Comparison of ENCODE assay signal across 8 cellular contexts in genomic region chr1:204288061-204288588, GRCh38.
DNase-seq lines count a peak whose midpoint lies in the region; ATAC-seq and TF ChIP-seq lines count a peak whose summit lies in the region.

No MANE protein-coding gene starts in this region.

- H3K4me2 ChIP-seq in neural cell (ENCODE audit: low read length) = no peak overlapping the region

- no peaks in the 10 kb centered on the region for H3K36me3 ChIP-seq in neural cell (ENCODE audit: insufficient read depth, low read length)

- no peak for TF ChIP-seq RAD21 in neural cell (conservative IDR thresholded peaks at IDR 0.05)

- TF ChIP-seq CTCF in neural cell (IDR thresholded peaks at IDR 0.05; ENCODE audit: poor library complexity, severe bottlenecking) = peak; percentile 14

- peak overlapping the region; percentile 15 for H3K4me3 ChIP-seq in neural cell (ENCODE audit: low read length)

- no peaks in the 10 kb centered on the region for H3F3A ChIP-seq in neural cell (ENCODE audit: insufficient read depth, low read length, poor library complexity, severe bottlenecking)

- no peak overlapping the region for H3K9ac ChIP-seq in neural cell (ENCODE audit: low read length)

- peaks cover 6% of the 10 kb centered on the region for H4K20me1 ChIP-seq in neural cell (ENCODE audit: insufficient read depth)

- no peaks in the 10 kb centered on the region for H3K9me2 ChIP-seq in neural cell (ENCODE audit: insufficient read depth, low read length)

- H3K9me3 ChIP-seq in neural cell (ENCODE audit: low read length) = no peaks in the 10 kb centered on the region

- no peaks in the 10 kb centered on the region for H3K27me3 ChIP-seq in neural cell (ENCODE audit: insufficient read depth, low read depth, low read length)

- DNase-seq in EH (ENCODE audit: low read depth) = peak; percentile 40
- DNase-seq in NCI-H446 treated with DMSO at 0.1 percent for 48 hours (lab: John Stamatoyannopoulos, UW) = peak; percentile 84
- DNase-seq in AG08395 (ENCODE audit: low spot score) = no peak
- no peak for DNase-seq in GOT3 (lab: John Stamatoyannopoulos, UW)

- no peak overlapping the region for H3K27ac ChIP-seq in neural cell (ENCODE audit: low read length)

- TF ChIP-seq EP300 in neural cell (conservative IDR thresholded peaks at IDR 0.05; ENCODE audit: poor library complexity, severe bottlenecking) = no peak

- H3K79me2 ChIP-seq in neural cell (replicated peaks; ENCODE audit: insufficient read depth, low read length) = peaks cover 19% of the 10 kb centered on the region

- no peak overlapping the region for H2AFZ ChIP-seq in neural cell (ENCODE audit: low read depth, low read length)

- peak; percentile 65 for ATAC-seq in esophagus mucosa
- ATAC-seq in HG02763 (IDR thresholded peaks at IDR 0.05; ENCODE audit: unreplicated experiment) = no peak
- no peak for ATAC-seq in HG03378 (IDR thresholded peaks at IDR 0.05; ENCODE audit: unreplicated experiment)

TF ChIP-seq in neural cell, 6 proteins besides CTCF, POLR2A, EP300 and RAD21:
- TF ChIP-seq MXI1 (conservative IDR thresholded peaks at IDR 0.05; ENCODE audit: poor library complexity, severe bottlenecking) = no peak
- TF ChIP-seq REST (IDR thresholded peaks at IDR 0.05; ENCODE audit: borderline replicate concordance) = no peak
- no peak for TF ChIP-seq POLR2AphosphoS5 (IDR thresholded peaks at IDR 0.05)
- no peak for TF ChIP-seq TAF1 (IDR thresholded peaks at IDR 0.05; ENCODE audit: low read depth)
- TF ChIP-seq EZH2 (IDR thresholded peaks at IDR 0.05; ENCODE audit: borderline replicate concordance, insufficient read depth, low read length, poor library complexity, severe bottlenecking) = no peak
- TF ChIP-seq SMC3 (conservative IDR thresholded peaks at IDR 0.05; ENCODE audit: poor library complexity) = no peak

Comparison
In these comparisons a context has a peak if more than half of its experiments do, and no peak if none do; other contexts are left out.
1. DNase-seq: peak in EH (single experiment) and NCI-H446 treated with DMSO at 0.1 percent for 48 hours (single experiment); none in AG08395 (single experiment) and GOT3 (single experiment).